In the genomic region with DNA sequence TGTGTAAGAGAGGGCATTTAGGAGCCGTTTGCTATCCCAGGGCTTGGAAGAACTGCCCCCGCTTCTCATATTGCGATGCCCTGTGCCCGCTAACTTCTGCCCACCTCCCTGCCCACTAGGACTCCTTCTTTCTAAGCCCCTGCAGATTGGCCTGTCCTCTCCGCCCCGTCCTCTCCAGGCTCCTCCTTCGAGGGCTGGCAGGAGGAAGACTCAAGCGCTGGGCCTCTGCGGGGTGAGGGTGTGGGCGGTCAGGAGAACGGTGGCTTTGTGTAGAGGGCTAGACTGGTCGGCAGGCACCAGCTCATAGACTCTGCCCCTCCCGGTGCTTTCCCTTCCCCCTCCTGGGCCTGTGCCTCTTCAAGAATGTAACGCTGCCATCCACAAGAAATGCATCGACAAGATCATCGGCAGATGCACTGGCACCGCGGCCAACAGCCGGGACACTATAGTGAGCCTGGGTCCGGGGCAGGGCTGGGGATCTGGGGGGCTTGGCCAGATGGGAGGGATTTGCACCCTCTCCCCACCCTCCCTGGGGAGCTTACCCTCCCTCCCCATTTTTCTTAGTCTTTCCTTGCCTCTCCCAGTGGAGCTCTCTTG, we compare ENCODE assay signal across 14 cellular contexts. TPM values are rescaled to one million over a fixed set of nuclear protein-coding genes. Genes with fewer than 3 reads are reported as not detected.
DNase-seq lines count a peak whose midpoint lies in the region; ATAC-seq and TF ChIP-seq lines count a peak whose summit lies in the region.
"Had no signal": no experiment of that assay in that cellular context is flagged by ENCODE, and none has a peak within 500 bp of the region (broad histone marks: within the 10 kb centered on the region; RNA-seq: fewer than 3 reads in every experiment).

No MANE protein-coding gene starts in this region.

- peak overlapping the region in 4 of 7 donors; percentile 20 to 77 (median 72) for H3K27ac Mint-ChIP-seq in CD14-positive monocyte
- no peak overlapping the region for H3K27ac Mint-ChIP-seq in naive thymus-derived CD8-positive, alpha-beta T cell
- H3K27ac Mint-ChIP-seq: CD8-positive, alpha-beta memory T cell had no signal

- no peak for DNase-seq in CD14-positive monocyte (ENCODE audit: low spot score)
- peak; percentile 76 for DNase-seq in sciatic nerve (ENCODE audit: low spot score)
- no peak for DNase-seq in naive thymus-derived CD8-positive, alpha-beta T cell
- DNase-seq in inferior parietal cortex (ENCODE audit: extremely low spot score) = no peak
- no peak for DNase-seq in GF-D8 (lab: John Stamatoyannopoulos, UW)
- DNase-seq: 8988T; Caco-2; CD8-positive, alpha-beta memory T cell; DMS79; GDM1 had no signal

- H3K36me3 ChIP-seq in HEK293 (ENCODE audit: control insufficient read depth in 2 of 2, insufficient read depth in 1 of 2, low read length in 2 of 2) = peaks cover 0 to 83% of the 10 kb centered on the region in 2 experiments; a peak in 1 of 3 replicates

- peaks cover 34% of the 10 kb centered on the region for H3K4me1 Mint-ChIP-seq in CD14-positive monocyte
- H3K4me1 Mint-ChIP-seq in naive thymus-derived CD8-positive, alpha-beta T cell = peaks cover 0 to 21% (median 1%) of the 10 kb centered on the region in 4 donors
- H3K4me1 Mint-ChIP-seq: CD8-positive, alpha-beta memory T cell had no signal

- no peak for TF ChIP-seq CTCF in CD14-positive monocyte (IDR thresholded peaks at IDR 0.05)
- no peak for TF ChIP-seq CTCF in HEK293 (tag by site-specific recombination; IDR thresholded peaks at IDR 0.05)

- H3K27me3 Mint-ChIP-seq in CD14-positive monocyte (ENCODE audit: low read depth in 3 of 3) = no peaks in the 10 kb centered on the region
- H3K27me3 Mint-ChIP-seq in naive thymus-derived CD8-positive, alpha-beta T cell = no peaks in the 10 kb centered on the region
- H3K27me3 Mint-ChIP-seq: CD8-positive, alpha-beta memory T cell had no signal

- POLR2A ChIA-PET in HEK293 (lab: Yijun Ruan, JAX) = interaction anchor here (1.1 kb wide), 1 partner anchor 53 kb away, joined by 3 read pairs; no protein-coding TSS in a partner anchor
- POLR2A ChIA-PET in naive thymus-derived CD8-positive, alpha-beta T cell (lab: Charles Lee) = no interaction called here

- CTCF ChIA-PET in HEK293 (lab: Yijun Ruan, JAX) = no interaction called here

- no peaks in the 10 kb centered on the region for H3K9me3 Mint-ChIP-seq in CD14-positive monocyte
- no peaks in the 10 kb centered on the region for H3K9me3 Mint-ChIP-seq in naive thymus-derived CD8-positive, alpha-beta T cell
- H3K9me3 Mint-ChIP-seq: CD8-positive, alpha-beta memory T cell had no signal

- H3K36me3 Mint-ChIP-seq in CD14-positive monocyte = peaks cover 89 to 98% of the 10 kb centered on the region in 2 donors
- peaks cover 0 to 61% (median 8%) of the 10 kb centered on the region in 3 donors for H3K36me3 Mint-ChIP-seq in naive thymus-derived CD8-positive, alpha-beta T cell

- intact Hi-C loops in CD14-positive monocyte (cut with micrococcal nuclease) (loop anchor here in 1 of 2 donors (5.0 kb wide), 1 partner anchor 51 kb away; the partner anchor contains the start of gene RFT1), sciatic nerve (cut with DNase I) (no loop called here)

- H3K4me3 ChIP-seq in HEK293 (ENCODE audit: low read depth, low read length) = no peak overlapping the region
- H3K4me3 ChIP-seq: BLaER1, HAP-1 had no signal

- ATAC-seq in esophagus mucosa (peak; percentile 6), sciatic nerve (peak; percentile 64)
- no peak for ATAC-seq in naive thymus-derived CD8-positive, alpha-beta T cell

- H3K4me1 ChIP-seq in HEK293 (ENCODE audit: control insufficient read depth, insufficient read depth, low read length) = no peaks in the 10 kb centered on the region
- H3K4me1 ChIP-seq: Caco-2, HAP-1 had no signal

- no peak overlapping the region for H3K4me3 Mint-ChIP-seq in CD14-positive monocyte
- no peak overlapping the region for H3K4me3 Mint-ChIP-seq in naive thymus-derived CD8-positive, alpha-beta T cell
- H3K4me3 Mint-ChIP-seq: CD8-positive, alpha-beta memory T cell had no signal

- no peaks in the 10 kb centered on the region for H3K9me3 ChIP-seq in HEK293 (ENCODE audit: control insufficient read depth, insufficient read depth, low read depth, low read length)
- H3K9me3 ChIP-seq: BLaER1, Caco-2, HAP-1 had no signal

- no peak overlapping the region for H3K27ac ChIP-seq in HEK293 (ENCODE audit: extremely low read depth, low read depth, low read length)
- H3K27ac ChIP-seq: BLaER1 had no signal

TF ChIP-seq in HEK293, 187 proteins besides CTCF, POLR2A, EP300 and RAD21:
- TF ChIP-seq ZNF529 (tag by site-specific recombination; IDR thresholded peaks at IDR 0.05; ENCODE audit: insufficient replicate concordance) (no peak), ZFHX2 (tag by site-specific recombination; conservative IDR thresholded peaks at IDR 0.05) (peak; percentile 41), HOXA7 (CRISPR knock-in tag; IDR thresholded peaks at IDR 0.05; ENCODE audit: borderline replicate concordance) (no peak), EGR2 (tag by site-specific recombination; IDR thresholded peaks at IDR 0.05; ENCODE audit: low read depth) (peak; percentile 64; the same call in 1 of the 2 replicates), ZNF654 (tag by site-specific recombination; IDR thresholded peaks at IDR 0.05; ENCODE audit: low read depth) (no peak), ZNF26 (tag by site-specific recombination; IDR thresholded peaks at IDR 0.05) (no peak)

RNA-seq across cellular contexts. Expression of gene PRKCD, which starts 21.8 kb away (rescaled TPM):
- 100 to 1,000 TPM; 123 to 158 TPM for polyA plus RNA-seq in CD14-positive monocyte
- total RNA-seq in esophagus mucosa (21.2 TPM), sciatic nerve (30.3 TPM)
- total RNA-seq in naive thymus-derived CD8-positive, alpha-beta T cell = 10 to 100 TPM; 11.0 to 11.8 TPM
- polyA plus RNA-seq in naive thymus-derived CD8-positive, alpha-beta T cell = 10 to 100 TPM in 2 of 3 donors, 1 to 10 TPM in 1; 5.5 to 12.2 (median 10.4) TPM

RNA-seq across cellular contexts. Expression of gene RFT1, which starts 52.6 kb away (rescaled TPM):
- 10 to 100 TPM; 25.6 to 34.9 TPM for polyA plus RNA-seq in CD14-positive monocyte
- total RNA-seq in esophagus mucosa (15.8 TPM), sciatic nerve (21.3 TPM)
- 10 to 100 TPM; 24.1 to 28.1 TPM for total RNA-seq in naive thymus-derived CD8-positive, alpha-beta T cell
- polyA plus RNA-seq in naive thymus-derived CD8-positive, alpha-beta T cell = 10 to 100 TPM; 16.4 to 26.3 (median 22.4) TPM

Comparison
In these comparisons a context has a peak if more than half of its experiments do, and no peak if none do; other contexts are left out.
1. H3K27ac Mint-ChIP-seq: peak in CD14-positive monocyte (4 of 7); none in naive thymus-derived CD8-positive, alpha-beta T cell (0 of 10).
2. ATAC-seq: peak in esophagus mucosa (single experiment) and sciatic nerve (single experiment); none in naive thymus-derived CD8-positive, alpha-beta T cell (0 of 2).